In genomic region chr20:46784450-46785127, GRCh38 we compare ENCODE assay signal across 22 cellular contexts.
DNase-seq lines count a peak whose midpoint lies in the region; ATAC-seq, FAIRE-seq and TF ChIP-seq lines count a peak whose summit lies in the region.
"Had no signal": no experiment of that assay in that cellular context is flagged by ENCODE, and none has a peak within 500 bp of the region (broad histone marks: within the 10 kb centered on the region; RNA-seq: fewer than 3 reads in every experiment).

No MANE protein-coding gene starts in this region.

- peak overlapping the region; percentile 27 for H3K9ac ChIP-seq in mesenchymal stem cell (ENCODE audit: low read length)

- no peak overlapping the region for H2BK120ac ChIP-seq in mesenchymal stem cell (ENCODE audit: low read depth, low read length)

- TF ChIP-seq CTCF in HFF-Myc (IDR thresholded peaks at IDR 0.05; ENCODE audit: low read depth, low read length, missing control alignments) (no peak), astrocyte of the spinal cord (IDR thresholded peaks at IDR 0.05; ENCODE audit: low read depth, low read length) (no peak), GM23338 (conservative IDR thresholded peaks at IDR 0.05; ENCODE audit: low read depth in 2 of 2) (no peak)

- no peaks in the 10 kb centered on the region for H3K9me3 Mint-ChIP-seq in GM23338
- H3K9me3 Mint-ChIP-seq: activated CD4-positive, alpha-beta memory T cell treated with anti-CD3 and anti-CD28 coated beads, Interleukin-2, amount 10 ng/mL, durations not matched to agents 7 days and 5 days had no signal

- no peak for TF ChIP-seq POLR2A in GM12891 (IDR thresholded peaks at IDR 0.05; ENCODE audit: low read depth, low read length)

- H3K27me3 ChIP-seq in mesenchymal stem cell (ENCODE audit: control insufficient read depth in 1 of 2, insufficient read depth in 1 of 2, low read length in 2 of 2) (peaks cover 0 to 28% of the 10 kb centered on the region in 2 experiments), GM23338 (ENCODE audit: insufficient read depth) (no peaks in the 10 kb centered on the region)
- H3K27me3 ChIP-seq: right atrium auricular region, SJSA1, thyroid gland had no signal

- no peaks in the 10 kb centered on the region for H3K79me2 ChIP-seq in GM23338 (replicated peaks; ENCODE audit: insufficient read depth)

- peaks cover 3% of the 10 kb centered on the region for H3K27me3 Mint-ChIP-seq in GM23338 (ENCODE audit: insufficient read depth, low read depth, poor library complexity)
- H3K27me3 Mint-ChIP-seq: activated CD4-positive, alpha-beta memory T cell treated with anti-CD3 and anti-CD28 coated beads, Interleukin-2, amount 10 ng/mL, durations not matched to agents 7 days and 5 days had no signal

- H2BK12ac ChIP-seq in mesenchymal stem cell (ENCODE audit: low read length in 2 of 2): no peak overlapping the region

- H3K4me2 ChIP-seq in mesenchymal stem cell (ENCODE audit: low read length, poor library complexity, severe bottlenecking) (no peak overlapping the region), GM23338 (no peak overlapping the region)

- H3K4me3 ChIP-seq in HFF-Myc (replicated peaks; ENCODE audit: low read depth, low read length) (no peak overlapping the region), astrocyte of the spinal cord (ENCODE audit: low read depth, low read length) (no peak overlapping the region), mesenchymal stem cell (ENCODE audit: insufficient read depth in 1 of 2, low read depth in 1 of 2, low read length in 2 of 2) (no peak overlapping the region), GM23338 (no peak overlapping the region)
- H3K4me3 ChIP-seq: adrenal gland, left ventricle myocardium inferior, right atrium auricular region, SJSA1, thyroid gland had no signal

- no peaks in the 10 kb centered on the region for H3K9me2 ChIP-seq in GM23338 (ENCODE audit: insufficient read depth)

- H3K23ac ChIP-seq in mesenchymal stem cell (ENCODE audit: low read length in 2 of 2): no peak overlapping the region

- no peak overlapping the region for H2AK5ac ChIP-seq in mesenchymal stem cell (ENCODE audit: low read length, severe bottlenecking)

- H2AFZ ChIP-seq in mesenchymal stem cell (ENCODE audit: low read depth, low read length) (no peak overlapping the region), GM23338 (no peak overlapping the region; the same call in 1 of the 2 replicates)

- H2BK5ac ChIP-seq in mesenchymal stem cell (ENCODE audit: low read depth, low read length, poor library complexity, severe bottlenecking): no peak overlapping the region

- no peak overlapping the region for H3K14ac ChIP-seq in mesenchymal stem cell (ENCODE audit: low read length in 2 of 2)

- no peaks in the 10 kb centered on the region for H3K36me3 Mint-ChIP-seq in GM23338 (ENCODE audit: low read depth)
- H3K36me3 Mint-ChIP-seq: naive thymus-derived CD4-positive, alpha-beta T cell had no signal

- H3K9me3 ChIP-seq in mesenchymal stem cell (ENCODE audit: control insufficient read depth, low read length): no peaks in the 10 kb centered on the region
- H3K9me3 ChIP-seq: adrenal gland, left ventricle myocardium inferior, right atrium auricular region, SJSA1, thyroid gland had no signal

- no peak for FAIRE-seq in GM12891 (lab: Jason Lieb, UNC)

- DNase-seq in AG08395 (ENCODE audit: low spot score) (peak; percentile 74), HFF-Myc (ENCODE audit: extremely low read depth, low read depth) (peak; percentile 40), astrocyte of the spinal cord (ENCODE audit: low read depth, low spot score) (peak; percentile 28), mesenchymal stem cell (no peak), GM12891 (ENCODE audit: insufficient read length, low spot score) (no peak), GM23338 (ENCODE audit: low spot score) (no peak), NCI-H146 treated with DMSO at 0.1 percent for 48 hours (lab: John Stamatoyannopoulos, UW; ENCODE audit: unreplicated experiment) (no peak)
- DNase-seq: ACHN; activated CD4-positive, alpha-beta memory T cell treated with anti-CD3 and anti-CD28 coated beads, Interleukin-2, amount 10 ng/mL, durations not matched to agents 7 days and 5 days; adrenal gland; Calu3; cortex of kidney; H7; left ventricle myocardium inferior; naive thymus-derived CD4-positive, alpha-beta T cell; NCI-H1105 treated with DMSO at 0.1 percent for 48 hours; stimulated activated CD4-positive, alpha-beta T cell treated with anti-CD3 and anti-CD28 coated beads, Interleukin-4, amount 100 ng/mL, for 24 hours; thyroid gland had no signal

- peaks cover 4% of the 10 kb centered on the region; the same call in 2 of the 3 replicates for H3K4me1 Mint-ChIP-seq in GM23338
- H3K4me1 Mint-ChIP-seq: activated CD4-positive, alpha-beta memory T cell treated with anti-CD3 and anti-CD28 coated beads, Interleukin-2, amount 10 ng/mL, durations not matched to agents 7 days and 5 days had no signal

- H3K36me3 ChIP-seq in mesenchymal stem cell (ENCODE audit: control insufficient read depth in 1 of 2, insufficient read depth in 2 of 2, low read depth in 1 of 2, low read length in 2 of 2) (no peaks in the 10 kb centered on the region), GM23338 (ENCODE audit: insufficient read depth) (no peaks in the 10 kb centered on the region)
- H3K36me3 ChIP-seq: adrenal gland, left ventricle myocardium inferior, right atrium auricular region, SJSA1, thyroid gland had no signal

- H3F3A ChIP-seq in GM23338 (replicated peaks; ENCODE audit: low read depth): no peaks in the 10 kb centered on the region

- no peak overlapping the region for H3K4ac ChIP-seq in mesenchymal stem cell (ENCODE audit: low read depth in 1 of 2, low read length in 2 of 2)

- H3K27ac Mint-ChIP-seq in GM23338: no peak overlapping the region
- H3K27ac Mint-ChIP-seq: activated CD4-positive, alpha-beta memory T cell treated with anti-CD3 and anti-CD28 coated beads, Interleukin-2, amount 10 ng/mL, durations not matched to agents 7 days and 5 days; naive thymus-derived CD4-positive, alpha-beta T cell had no signal

- H4K8ac ChIP-seq in mesenchymal stem cell (ENCODE audit: low read length): no peak overlapping the region

- no peaks in the 10 kb centered on the region for H3K4me1 ChIP-seq in mesenchymal stem cell (ENCODE audit: control insufficient read depth, insufficient read depth, low read depth, low read length)
- H3K4me1 ChIP-seq in GM23338 (ENCODE audit: insufficient read depth): no peaks in the 10 kb centered on the region
- H3K4me1 ChIP-seq: adrenal gland, left ventricle myocardium inferior, right atrium auricular region, thyroid gland had no signal

- ATAC-seq in GM23338: no peak
- no peak for ATAC-seq in GM18870 (IDR thresholded peaks at IDR 0.05; ENCODE audit: unreplicated experiment)
- ATAC-seq: esophagus mucosa; naive thymus-derived CD4-positive, alpha-beta T cell had no signal

- H4K91ac ChIP-seq in mesenchymal stem cell (ENCODE audit: low read length): no peak overlapping the region

- H3K79me1 ChIP-seq in mesenchymal stem cell (replicated peaks; ENCODE audit: low read length, poor library complexity, severe bottlenecking): no peaks in the 10 kb centered on the region

- H3K27ac ChIP-seq in mesenchymal stem cell (ENCODE audit: low read length, poor library complexity, severe bottlenecking) (no peak overlapping the region), GM23338 (ENCODE audit: low read depth) (no peak overlapping the region)
- H3K27ac ChIP-seq: adrenal gland, left ventricle myocardium inferior, right atrium auricular region, SJSA1, thyroid gland had no signal

- WGBS in mesenchymal stem cell: 76% methylated on average over 15 of the region's 15 CpGs

- in situ Hi-C loops in astrocyte of the spinal cord (cut with HindIII; ENCODE audit: low sequenced_read_pairs): no loop called here

- no peak overlapping the region for H3K4me3 Mint-ChIP-seq in GM23338
- H3K4me3 Mint-ChIP-seq: activated CD4-positive, alpha-beta memory T cell treated with anti-CD3 and anti-CD28 coated beads, Interleukin-2, amount 10 ng/mL, durations not matched to agents 7 days and 5 days; naive thymus-derived CD4-positive, alpha-beta T cell had no signal

- H2BK15ac ChIP-seq in mesenchymal stem cell (ENCODE audit: low read depth, poor library complexity, severe bottlenecking): no peak overlapping the region

- H4K20me1 ChIP-seq in GM23338 (replicated peaks; ENCODE audit: insufficient read depth): no peaks in the 10 kb centered on the region

- no peak overlapping the region for H3K18ac ChIP-seq in mesenchymal stem cell (ENCODE audit: low read depth in 1 of 2, low read length in 2 of 2)

TF ChIP-seq in GM12891, 5 proteins besides CTCF, POLR2A, EP300 and RAD21:
- TF ChIP-seq POU2F2 (IDR thresholded peaks at IDR 0.05; ENCODE audit: low read depth, low read length) (no peak), TAF1 (IDR thresholded peaks at IDR 0.05; ENCODE audit: low read depth, low read length) (no peak), SPI1 (IDR thresholded peaks at IDR 0.05; ENCODE audit: low read depth, low read length) (no peak), POLR2AphosphoS5 (IDR thresholded peaks at IDR 0.05; ENCODE audit: low read depth, low read length) (no peak), PAX5 (IDR thresholded peaks at IDR 0.05; ENCODE audit: insufficient read depth, low read length, severe bottlenecking) (no peak)

Comparison
In these comparisons a context has a peak if more than half of its experiments do, and no peak if none do; other contexts are left out.
1. DNase-seq: peak in AG08395 (single experiment), HFF-Myc (single experiment) and astrocyte of the spinal cord (single experiment); none in mesenchymal stem cell (single experiment), GM12891 (single experiment), GM23338 (single experiment) and NCI-H146 treated with DMSO at 0.1 percent for 48 hours (single experiment).